Comparison of ENCODE assay signal across 13 cellular contexts in genomic region chr11:116225236-116225635, GRCh38.
"Had no signal": no experiment of that assay in that cellular context is flagged by ENCODE, and none has a peak within 500 bp of the region (broad histone marks: within the 10 kb centered on the region; RNA-seq: fewer than 3 reads in every experiment).

No MANE protein-coding gene starts in this region.

- DNase-seq: activated CD4-positive, alpha-beta T cell treated with anti-CD3 and anti-CD28 coated beads for 1 hour; activated CD4-positive, alpha-beta T cell treated with anti-CD3 and anti-CD28 coated beads, Interleukin-2, amount 50 U/mL, for 48 hours; activated gamma-delta T cell; activated naive CD8-positive, alpha-beta T cell treated with anti-CD3 and anti-CD28 coated beads for 36 hours; activated T-cell treated with anti-CD3 and anti-CD28 coated beads, Interleukin-2, amount 50 U/mL, for 48 hours; colonic mucosa; effector CD4-positive, alpha-beta T cell; foreskin melanocyte; pancreas; tibial artery had no signal

- H3K4me3 ChIP-seq: cardiac muscle cell, colonic mucosa, pancreas, tibial artery had no signal

- H3K4me1 ChIP-seq: colonic mucosa, pancreas, tibial artery had no signal

- H3K36me3 ChIP-seq: cardiac muscle cell, colonic mucosa, pancreas, tibial artery had no signal

- ATAC-seq: pancreas; stimulated activated memory B cell treated with anti-CD40 and anti-IgM and Interleukin-4, amounts not matched to agents 10 μg/mL and 1 μg/mL and 100 μg/mL, for 72 hours had no signal

- H3K9me3 Mint-ChIP-seq: activated naive CD8-positive, alpha-beta T cell treated with anti-CD3 and anti-CD28 coated beads for 36 hours; stimulated activated memory B cell treated with anti-CD40 and anti-IgM and Interleukin-4, amounts not matched to agents 10 μg/mL and 1 μg/mL and 100 μg/mL, for 72 hours had no signal

- H3K27ac ChIP-seq: cardiac muscle cell, colonic mucosa, pancreas, tibial artery had no signal

- H3K4me3 Mint-ChIP-seq: activated naive CD8-positive, alpha-beta T cell treated with anti-CD3 and anti-CD28 coated beads for 36 hours; neural crest cell; stimulated activated memory B cell treated with anti-CD40 and anti-IgM and Interleukin-4, amounts not matched to agents 10 μg/mL and 1 μg/mL and 100 μg/mL, for 72 hours had no signal

- H3K27me3 ChIP-seq: cardiac muscle cell, colonic mucosa, pancreas had no signal

- H3K36me3 Mint-ChIP-seq: activated naive CD8-positive, alpha-beta T cell treated with anti-CD3 and anti-CD28 coated beads for 36 hours; stimulated activated memory B cell treated with anti-CD40 and anti-IgM and Interleukin-4, amounts not matched to agents 10 μg/mL and 1 μg/mL and 100 μg/mL, for 72 hours had no signal

- H3K27ac Mint-ChIP-seq: activated naive CD8-positive, alpha-beta T cell treated with anti-CD3 and anti-CD28 coated beads for 36 hours; stimulated activated memory B cell treated with anti-CD40 and anti-IgM and Interleukin-4, amounts not matched to agents 10 μg/mL and 1 μg/mL and 100 μg/mL, for 72 hours had no signal

- H3K9me3 ChIP-seq: colonic mucosa, pancreas, tibial artery had no signal

- H3K4me1 Mint-ChIP-seq: activated naive CD8-positive, alpha-beta T cell treated with anti-CD3 and anti-CD28 coated beads for 36 hours; stimulated activated memory B cell treated with anti-CD40 and anti-IgM and Interleukin-4, amounts not matched to agents 10 μg/mL and 1 μg/mL and 100 μg/mL, for 72 hours had no signal
